In genomic region chr9:134035041-134036039, GRCh38 we compare ENCODE assay signal across 17 cellular contexts. TPM values are rescaled to one million over a fixed set of nuclear protein-coding genes. Genes with fewer than 3 reads are reported as not detected.
DNase-seq lines count a peak whose midpoint lies in the region; ATAC-seq and TF ChIP-seq lines count a peak whose summit lies in the region.
"Had no signal": no experiment of that assay in that cellular context is flagged by ENCODE, and none has a peak within 500 bp of the region (broad histone marks: within the 10 kb centered on the region; RNA-seq: fewer than 3 reads in every experiment).

No MANE protein-coding gene starts in this region.

- no peak overlapping the region for H3K4me3 Mint-ChIP-seq in activated CD4-positive, alpha-beta T cell treated with anti-CD3 and anti-CD28 coated beads for 36 hours

- no peak overlapping the region for H3K27ac Mint-ChIP-seq in activated CD4-positive, alpha-beta T cell treated with anti-CD3 and anti-CD28 coated beads for 36 hours

- no peaks in the 10 kb centered on the region for H3K4me1 Mint-ChIP-seq in activated CD4-positive, alpha-beta T cell treated with anti-CD3 and anti-CD28 coated beads for 36 hours

- peaks cover 48% of the 10 kb centered on the region for H3K36me3 Mint-ChIP-seq in activated CD4-positive, alpha-beta T cell treated with anti-CD3 and anti-CD28 coated beads for 36 hours (ENCODE audit: low read depth)

- POLR2A ChIA-PET in RWPE1 (lab: Yijun Ruan, JAX; ENCODE audit: low non-redundant PET): no interaction called here
- POLR2A ChIA-PET in activated CD4-positive, alpha-beta T cell treated with anti-CD3 and anti-CD28 coated beads for 36 hours (lab: Charles Lee): no interaction called here

- no peaks in the 10 kb centered on the region for H3K27me3 Mint-ChIP-seq in activated CD4-positive, alpha-beta T cell treated with anti-CD3 and anti-CD28 coated beads for 36 hours

- H3K9me3 Mint-ChIP-seq in activated CD4-positive, alpha-beta T cell treated with anti-CD3 and anti-CD28 coated beads for 36 hours (ENCODE audit: low read depth): peaks cover 7% of the 10 kb centered on the region

- no peak for TF ChIP-seq EP300 in sigmoid colon (IDR thresholded peaks at IDR 0.05)

- H3K9me3 ChIP-seq in left lung (no peaks in the 10 kb centered on the region), sigmoid colon (peaks cover 0 to 7% (median 2%) of the 10 kb centered on the region in 4 donors)

- 93 to 97% methylated on average over 28 of the region's 28 CpGs for WGBS in sigmoid colon, 2 donors

- intact Hi-C loops in left lung (cut with DNase I) (no loop called here), sigmoid colon (cut with DNase I) (no loop called here)
- intact Hi-C loops in activated CD4-positive, alpha-beta T cell treated with anti-CD3 and anti-CD28 coated beads for 36 hours (cut with DNase I, micrococcal nuclease): no loop called here

- peak; percentile 2 for DNase-seq in Daoy (ENCODE audit: low read depth)
- no peak for DNase-seq in RWPE1 (ENCODE audit: low spot score)
- peak; percentile 25 to 45 for DNase-seq in left lung
- DNase-seq in sigmoid colon: peak; percentile 53
- DNase-seq in activated CD4-positive, alpha-beta T cell treated with anti-CD3 and anti-CD28 coated beads for 36 hours: no peak
- no peak for DNase-seq in hepatic stellate cell (ENCODE audit: low spot score)
- DNase-seq: COR-L47, DMS153, MM.1S, NCI-H1092 treated with DMSO at 0.1 percent for 48 hours, NCI-H1694, NCI-H2107, NCI-H2227 treated with DMSO at 0.1 percent for 48 hours, NCI-H524, SHP77 had no signal

- no peak for TF ChIP-seq POLR2A in sigmoid colon (IDR thresholded peaks at IDR 0.05)

- ATAC-seq in left lung (no peak), HG03108 (IDR thresholded peaks at IDR 0.05; ENCODE audit: unreplicated experiment) (no peak)
- no peak for ATAC-seq in activated CD4-positive, alpha-beta T cell treated with anti-CD3 and anti-CD28 coated beads for 36 hours
- ATAC-seq: Panc1 had no signal

- H3K4me1 ChIP-seq in left lung (no peaks in the 10 kb centered on the region), sigmoid colon (no peaks in the 10 kb centered on the region)

- H3K27ac ChIP-seq in RWPE1 (peak overlapping the region; percentile 3; the same call in 1 of the 2 replicates), left lung (no peak overlapping the region), sigmoid colon (no peak overlapping the region)

- TF ChIP-seq CTCF in RWPE1 (conservative IDR thresholded peaks at IDR 0.05; ENCODE audit: low read depth): no peak
- no peak for TF ChIP-seq CTCF in left lung (IDR thresholded peaks at IDR 0.05)
- no peak for TF ChIP-seq CTCF in sigmoid colon (IDR thresholded peaks at IDR 0.05)

- no peak overlapping the region for H3K4me3 ChIP-seq in left lung
- no peak overlapping the region for H3K4me3 ChIP-seq in sigmoid colon

- peaks cover 0 to 95% of the 10 kb centered on the region in 2 donors for H3K36me3 ChIP-seq in left lung
- H3K36me3 ChIP-seq in sigmoid colon: peaks cover 32 to 98% (median 65%) of the 10 kb centered on the region in 4 donors

- H3K27me3 ChIP-seq in left lung (no peaks in the 10 kb centered on the region), sigmoid colon (no peaks in the 10 kb centered on the region)

- CTCF ChIA-PET in RWPE1 (lab: Yijun Ruan, JAX): interaction anchor here (0.5 to 0.9 kb wide), 3 partner anchors 8 to 89 kb away, joined by 3 to 4 read pairs (median 4); no protein-coding TSS in a partner anchor
- CTCF ChIA-PET in activated CD4-positive, alpha-beta T cell treated with anti-CD3 and anti-CD28 coated beads for 36 hours (lab: Charles Lee): no interaction called here

RNA-seq across cellular contexts. Expression of gene BRD3OS, which starts 10.1 kb away (rescaled TPM):
- total RNA-seq in Daoy (2014; rRNA removed; shearing (Covaris generic)): 12.8 and 15.1 TPM in 2 replicates
- total RNA-seq in left lung (10 to 100 TPM; 15.8 to 17.6 TPM), sigmoid colon (10 to 100 TPM; 11.7 to 19.4 (median 12.7) TPM)
- 1 to 10 TPM; 3.9 to 7.8 (median 4.2) TPM for polyA plus RNA-seq in sigmoid colon
- total RNA-seq in activated CD4-positive, alpha-beta T cell treated with anti-CD3 and anti-CD28 coated beads for 36 hours: 10 to 100 TPM; 15.1 to 18.0 TPM

RNA-seq across cellular contexts. Expression of gene BRD3, which starts 32.5 kb away (rescaled TPM):
- 6.4 and 6.5 TPM in 2 replicates for total RNA-seq in Daoy (2014; rRNA removed; shearing (Covaris generic))
- total RNA-seq in left lung (10 to 100 TPM; 27.0 to 37.3 TPM), sigmoid colon (10 to 100 TPM; 21.8 to 34.5 (median 25.7) TPM)
- polyA plus RNA-seq in sigmoid colon: 10 to 100 TPM in 1 of 3 donors, 1 to 10 TPM in 2; 4.4 to 14.9 (median 5.4) TPM
- total RNA-seq in activated CD4-positive, alpha-beta T cell treated with anti-CD3 and anti-CD28 coated beads for 36 hours: 10 to 100 TPM; 33.8 to 39.2 TPM

RNA-seq across cellular contexts. Expression of gene VAV2, which starts 43.2 kb away (rescaled TPM):
- 11.3 and 11.5 TPM in 2 replicates for total RNA-seq in Daoy (2014; rRNA removed; shearing (Covaris generic))
- total RNA-seq in left lung (10 to 100 TPM; 25.3 to 26.2 TPM), sigmoid colon (1 to 10 TPM; 3.8 to 7.2 (median 6.6) TPM)
- 10 to 100 TPM; 14.4 to 23.3 (median 18.5) TPM for polyA plus RNA-seq in sigmoid colon
- total RNA-seq in activated CD4-positive, alpha-beta T cell treated with anti-CD3 and anti-CD28 coated beads for 36 hours: 1 to 10 TPM; 5.1 to 6.5 TPM

Comparison
In these comparisons a context has a peak if more than half of its experiments do, and no peak if none do; other contexts are left out.
1. DNase-seq: peak in Daoy (single experiment), left lung (2 of 2) and sigmoid colon (single experiment); none in RWPE1 (single experiment), activated CD4-positive, alpha-beta T cell treated with anti-CD3 and anti-CD28 coated beads for 36 hours (single experiment) and hepatic stellate cell (single experiment).